In genomic region chr19:54792814-54793213, GRCh38 we compare ENCODE assay signal across 1 cellular context.
TF ChIP-seq lines count a peak whose summit lies in the region.

No MANE protein-coding gene starts in this region.

TF ChIP-seq in GM12878, 131 proteins besides CTCF, POLR2A, EP300 and RAD21:
- no peak for TF ChIP-seq BCLAF1 (IDR thresholded peaks at IDR 0.05)
